Comparison of ENCODE assay signal across 1 cellular context in genomic region chr19:4399871-4400768, GRCh38.
A peak's percentile ranks its signal among the peaks of the same experiment; 100 is the strongest.
TF ChIP-seq lines count a peak whose summit lies in the region.

TSS of gene SH3GL1 (minus strand) at chr19:4400547. CDS start at chr19:4400368, 179 bp downstream.

TF ChIP-seq in GM12878, 131 proteins besides CTCF, POLR2A, EP300 and RAD21 (continued from another document and continues in another):
- TF ChIP-seq SRF (IDR thresholded peaks at IDR 0.05; ENCODE audit: low read depth in 2 of 2, low read length in 2 of 2) (peak in 1 of 2 experiments; percentile 7; a peak in 1 of 4 replicates), NRF1 (conservative IDR thresholded peaks at IDR 0.05; ENCODE audit: low read depth, low read length) (0 out of 2 replicates have a peak, but pooled peaks have one; percentile 6), HSF1 (IDR thresholded peaks at IDR 0.05; ENCODE audit: low read depth, low read length) (0 out of 2 replicates have a peak, but pooled peaks have one; percentile 15), E4F1 (IDR thresholded peaks at IDR 0.05; ENCODE audit: borderline replicate concordance, partially characterized antibody) (no peak), JUNB (IDR thresholded peaks at IDR 0.05) (no peak), IRF4 (IDR thresholded peaks at IDR 0.05; ENCODE audit: low read depth, low read length) (peak; percentile 53; the same call in 1 of the 2 replicates), IRF5 (IDR thresholded peaks at IDR 0.05; ENCODE audit: borderline replicate concordance) (no peak), USF2 (IDR thresholded peaks at IDR 0.05; ENCODE audit: borderline replicate concordance, low read depth, low read length) (no peak), YY1 (IDR thresholded peaks at IDR 0.05; ENCODE audit: low read depth, low read length) (peak; percentile 87), ATF3 (IDR thresholded peaks at IDR 0.05; ENCODE audit: borderline replicate concordance, extremely low read depth, low read depth, low read length) (no peak), ETV6 (conservative IDR thresholded peaks at IDR 0.05 in 1 of 2, IDR thresholded peaks at IDR 0.05 in 1 of 2; ENCODE audit: borderline replicate concordance in 1 of 2, low read depth in 1 of 2) (peak in 1 of 2 experiments; percentile 67; a peak in 1 of 4 replicates), NKRF (conservative IDR thresholded peaks at IDR 0.05) (peak; percentile 71), BMI1 (IDR thresholded peaks at IDR 0.05; ENCODE audit: borderline replicate concordance) (no peak), IKZF1 (conservative IDR thresholded peaks at IDR 0.05) (peak; percentile 82), SKIL (IDR thresholded peaks at IDR 0.05; ENCODE audit: low read depth, poor library complexity, severe bottlenecking) (no peak), GATAD2B (conservative IDR thresholded peaks at IDR 0.05; ENCODE audit: low read depth) (no peak; the same call in none of the 2 replicates), HDAC6 (IDR thresholded peaks at IDR 0.05; ENCODE audit: unreplicated experiment) (no peak), ZBTB4 (CRISPR knock-in tag; IDR thresholded peaks at IDR 0.05) (no peak), ESRRA (IDR thresholded peaks at IDR 0.05; ENCODE audit: low read length) (peak; percentile 73; the same call in 1 of the 2 replicates), EZH2 (IDR thresholded peaks at IDR 0.05; ENCODE audit: borderline replicate concordance, control insufficient read depth, low read depth, low read length) (no peak), SREBF1 (IDR thresholded peaks at IDR 0.05; ENCODE audit: low read length) (no peak), SIX5 (IDR thresholded peaks at IDR 0.05; ENCODE audit: low read depth, low read length, severe bottlenecking) (peak; percentile 24), SP1 (IDR thresholded peaks at IDR 0.05; ENCODE audit: low read depth, low read length) (peak; percentile 67), SMAD1 (IDR thresholded peaks at IDR 0.05; ENCODE audit: low read depth, partially characterized antibody) (no peak), MYB (IDR thresholded peaks at IDR 0.05; ENCODE audit: borderline replicate concordance, low read depth, low read length) (no peak), NFYA (IDR thresholded peaks at IDR 0.05; ENCODE audit: borderline replicate concordance, low read depth, low read length) (no peak), HDAC2 (IDR thresholded peaks at IDR 0.05) (no peak), NFIC (IDR thresholded peaks at IDR 0.05; ENCODE audit: low read depth, low read length) (no peak), POLR2AphosphoS5 (IDR thresholded peaks at IDR 0.05; ENCODE audit: low read length) (peak; percentile 64), ZNF592 (IDR thresholded peaks at IDR 0.05) (peak; percentile 91), YBX1 (IDR thresholded peaks at IDR 0.05) (no peak), MEF2A (IDR thresholded peaks at IDR 0.05; ENCODE audit: insufficient read depth, low read depth, low read length) (peak; percentile 76), PBX3 (IDR thresholded peaks at IDR 0.05; ENCODE audit: insufficient replicate concordance, low read depth, low read length) (peak; percentile 40), ZNF274 (IDR thresholded peaks at IDR 0.05; ENCODE audit: insufficient read depth, insufficient read length) (no peak), MTA3 (IDR thresholded peaks at IDR 0.05; ENCODE audit: borderline replicate concordance, low read length) (no peak), ZNF384 (IDR thresholded peaks at IDR 0.05; ENCODE audit: borderline replicate concordance, low read depth, low read length) (peak; percentile 39; the same call in 1 of the 2 replicates), MAX (IDR thresholded peaks at IDR 0.05; ENCODE audit: low read depth, low read length) (peak; percentile 42; the same call in 1 of the 2 replicates)
